In the genomic region with DNA sequence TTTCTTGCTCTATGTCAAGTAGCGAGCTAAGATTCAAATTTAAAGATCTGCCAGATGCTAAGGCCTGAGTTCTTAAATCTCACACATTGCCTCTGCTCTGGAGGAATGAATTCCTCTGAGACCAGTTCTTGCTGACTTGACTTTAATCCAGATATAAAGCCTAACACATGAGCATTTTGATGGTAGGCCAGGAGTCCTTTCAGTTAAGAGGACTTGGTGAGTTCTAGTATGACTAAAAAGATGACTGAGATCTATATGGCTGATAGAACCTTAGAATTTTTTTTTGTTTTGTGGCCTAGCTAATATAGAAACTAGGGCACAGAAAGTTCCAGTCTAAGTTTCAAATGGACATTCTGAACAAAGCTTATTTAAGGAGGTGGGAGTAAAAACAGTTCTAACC, we compare ENCODE assay signal across 12 cellular contexts. TPM values are rescaled to one million over a fixed set of nuclear protein-coding genes. Genes with fewer than 3 reads are reported as not detected.
A peak's percentile ranks its signal among the peaks of the same experiment; 100 is the strongest.
DNase-seq lines count a peak whose midpoint lies in the region; ATAC-seq and TF ChIP-seq lines count a peak whose summit lies in the region.
"Had no signal": no experiment of that assay in that cellular context is flagged by ENCODE, and none has a peak within 500 bp of the region (broad histone marks: within the 10 kb centered on the region; RNA-seq: fewer than 3 reads in every experiment).

No MANE protein-coding gene starts in this region.

- no peak for DNase-seq in CD4-positive, alpha-beta memory T cell
- no peak for DNase-seq in activated naive CD8-positive, alpha-beta T cell treated with anti-CD3 and anti-CD28 coated beads, Interleukin-2, amount 50 U/mL, for 24 hours
- no peak for DNase-seq in nephron progenitor cell
- DNase-seq in RPMI8226: no peak
- DNase-seq in NK-92 treated with Interleukin-12 subunit alpha and Interleukin-12 subunit beta, amount 100 ng/mL, for 24 hours (lab: John Stamatoyannopoulos, UW): no peak
- DNase-seq in left ventricle myocardium inferior: no peak
- DNase-seq: kidney glomerular epithelial cell, NCI-H446, SW 1271 had no signal

- no peak overlapping the region for H3K27ac ChIP-seq in CD4-positive, alpha-beta memory T cell (ENCODE audit: low read depth, low read length)
- H3K27ac ChIP-seq in left ventricle myocardium inferior (replicated peaks): no peak overlapping the region

- peaks cover 3 to 9% of the 10 kb centered on the region in 2 donors for H3K36me3 Mint-ChIP-seq in CD4-positive, alpha-beta memory T cell
- H3K36me3 Mint-ChIP-seq in activated naive CD8-positive, alpha-beta T cell treated with anti-CD3 and anti-CD28 coated beads, Interleukin-2, amount 50 U/mL, for 24 hours (ENCODE audit: low read depth): no peaks in the 10 kb centered on the region
- H3K36me3 Mint-ChIP-seq in nephron progenitor cell (ENCODE audit: low read depth): peaks cover 14% of the 10 kb centered on the region

- no peaks in the 10 kb centered on the region for H3K27me3 ChIP-seq in CD4-positive, alpha-beta memory T cell (ENCODE audit: insufficient read depth, low read length)
- H3K27me3 ChIP-seq in left ventricle myocardium inferior (ENCODE audit: low read depth): no peaks in the 10 kb centered on the region
- H3K27me3 ChIP-seq: esophagus muscularis mucosa had no signal

- TF ChIP-seq CTCF in nephron progenitor cell (IDR thresholded peaks at IDR 0.05) (no peak), left ventricle myocardium inferior (IDR thresholded peaks at IDR 0.05; ENCODE audit: borderline replicate concordance) (no peak)

- CTCF ChIA-PET in CD4-positive, alpha-beta memory T cell (lab: Charles Lee; ENCODE audit: partially characterized antibody): interaction anchor here (1.3 to 5.0 kb wide), 2 partner anchors 32 to 73 kb away, joined by 7 to 44 read pairs; a partner anchor contains a TSS

- intact Hi-C loops in CD4-positive, alpha-beta memory T cell (cut with micrococcal nuclease): loop anchor here (2.0 to 10.0 kb wide), 3 partner anchors 544 to 692 kb away; a partner anchor contains a TSS
- intact Hi-C loops in left ventricle myocardium inferior (cut with micrococcal nuclease): no loop called here

- no peaks in the 10 kb centered on the region for H3K27me3 Mint-ChIP-seq in CD4-positive, alpha-beta memory T cell
- H3K27me3 Mint-ChIP-seq in activated naive CD8-positive, alpha-beta T cell treated with anti-CD3 and anti-CD28 coated beads, Interleukin-2, amount 50 U/mL, for 24 hours: no peaks in the 10 kb centered on the region
- H3K27me3 Mint-ChIP-seq in nephron progenitor cell (ENCODE audit: low read depth, poor library complexity): peaks cover 14% of the 10 kb centered on the region

- H3K36me3 ChIP-seq in CD4-positive, alpha-beta memory T cell (ENCODE audit: insufficient read depth, low read length): no peaks in the 10 kb centered on the region
- H3K36me3 ChIP-seq in left ventricle myocardium inferior: peaks cover 10% of the 10 kb centered on the region

- H3K4me1 ChIP-seq in CD4-positive, alpha-beta memory T cell (ENCODE audit: insufficient read depth, low read length): peaks cover 21% of the 10 kb centered on the region
- peaks cover 19% of the 10 kb centered on the region for H3K4me1 ChIP-seq in left ventricle myocardium inferior

- POLR2A ChIA-PET in CD4-positive, alpha-beta memory T cell (lab: Charles Lee; ENCODE audit: partially characterized antibody): interaction anchor here (4.4 kb wide), 1 partner anchor 32 kb away, joined by 63 read pairs; a partner anchor contains a TSS

- no peak overlapping the region for H3K4me3 ChIP-seq in CD4-positive, alpha-beta memory T cell (ENCODE audit: low read length in 2 of 2)
- no peak overlapping the region for H3K4me3 ChIP-seq in left ventricle myocardium inferior
- H3K4me3 ChIP-seq: esophagus muscularis mucosa had no signal

- H3K4me3 Mint-ChIP-seq in CD4-positive, alpha-beta memory T cell: peak overlapping the region in 1 of 8 donors; percentile 38
- H3K4me3 Mint-ChIP-seq in activated naive CD8-positive, alpha-beta T cell treated with anti-CD3 and anti-CD28 coated beads, Interleukin-2, amount 50 U/mL, for 24 hours: peak overlapping the region; percentile 37
- H3K4me3 Mint-ChIP-seq in nephron progenitor cell: peak overlapping the region; percentile 76

- no peaks in the 10 kb centered on the region for H3K9me3 Mint-ChIP-seq in CD4-positive, alpha-beta memory T cell
- H3K9me3 Mint-ChIP-seq in activated naive CD8-positive, alpha-beta T cell treated with anti-CD3 and anti-CD28 coated beads, Interleukin-2, amount 50 U/mL, for 24 hours: no peaks in the 10 kb centered on the region
- H3K9me3 Mint-ChIP-seq in nephron progenitor cell: no peaks in the 10 kb centered on the region

- peaks cover 10 to 24% (median 17%) of the 10 kb centered on the region in 4 donors for H3K4me1 Mint-ChIP-seq in CD4-positive, alpha-beta memory T cell
- peaks cover 39% of the 10 kb centered on the region for H3K4me1 Mint-ChIP-seq in activated naive CD8-positive, alpha-beta T cell treated with anti-CD3 and anti-CD28 coated beads, Interleukin-2, amount 50 U/mL, for 24 hours
- H3K4me1 Mint-ChIP-seq in nephron progenitor cell: peaks cover 8% of the 10 kb centered on the region

- H3K9me3 ChIP-seq in CD4-positive, alpha-beta memory T cell (ENCODE audit: control insufficient read depth in 1 of 2, low read length in 2 of 2): no peaks in the 10 kb centered on the region
- H3K9me3 ChIP-seq in left ventricle myocardium inferior (replicated peaks): no peaks in the 10 kb centered on the region
- H3K9me3 ChIP-seq: esophagus muscularis mucosa had no signal

- ATAC-seq in GM21360 (IDR thresholded peaks at IDR 0.05; ENCODE audit: unreplicated experiment) (peak; percentile 30), GM19395 (IDR thresholded peaks at IDR 0.05; ENCODE audit: unreplicated experiment) (no peak)
- ATAC-seq in activated naive CD8-positive, alpha-beta T cell treated with anti-CD3 and anti-CD28 coated beads, Interleukin-2, amount 50 U/mL, for 24 hours: no peak

- peak overlapping the region in 5 of 7 donors; percentile 6 to 94 (median 70) for H3K27ac Mint-ChIP-seq in CD4-positive, alpha-beta memory T cell
- H3K27ac Mint-ChIP-seq in activated naive CD8-positive, alpha-beta T cell treated with anti-CD3 and anti-CD28 coated beads, Interleukin-2, amount 50 U/mL, for 24 hours: peak overlapping the region; percentile 68
- H3K27ac Mint-ChIP-seq in nephron progenitor cell: no peak overlapping the region

RNA-seq across cellular contexts. Expression of a gene that starts 1.4 kb away (rescaled TPM):
- 10 to 100 TPM; 25.2 to 33.4 TPM for total RNA-seq in CD4-positive, alpha-beta memory T cell
- 10 to 100 TPM; 43.0 to 44.6 TPM for polyA plus RNA-seq in CD4-positive, alpha-beta memory T cell
- total RNA-seq in left ventricle myocardium inferior: 15.2 TPM

RNA-seq across cellular contexts. Expression of a gene that starts 31.3 kb away (rescaled TPM):
- total RNA-seq in CD4-positive, alpha-beta memory T cell: 10 to 100 TPM; 10.8 to 10.9 TPM
- 1 to 10 TPM in 1 of 2 donors, under 1 TPM in 1; 0.73 to 3.9 TPM for polyA plus RNA-seq in CD4-positive, alpha-beta memory T cell
- 3.2 TPM for total RNA-seq in left ventricle myocardium inferior
